In the genomic region with DNA sequence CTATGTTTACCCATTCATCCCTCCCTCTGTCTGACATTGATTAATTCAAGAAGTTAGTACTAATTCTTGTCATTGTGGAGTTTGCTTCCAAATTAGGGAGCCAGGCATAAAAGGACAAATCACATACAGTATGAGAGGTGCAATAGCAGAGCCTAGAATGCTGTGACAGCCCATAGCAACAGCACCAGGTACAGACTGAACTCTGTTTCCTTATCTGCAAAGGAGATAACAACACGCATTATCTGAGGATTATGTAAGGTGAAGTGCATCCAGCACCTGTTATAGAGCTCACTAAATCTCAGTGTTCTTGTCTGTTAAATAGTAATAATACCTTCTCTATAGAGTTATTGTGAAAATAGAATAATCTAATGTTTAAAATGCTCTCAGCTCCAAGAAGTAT, we compare ENCODE assay signal across 18 cellular contexts.
A peak's percentile ranks its signal among the peaks of the same experiment; 100 is the strongest.
DNase-seq lines count a peak whose midpoint lies in the region; FAIRE-seq and TF ChIP-seq lines count a peak whose summit lies in the region.
"Had no signal": no experiment of that assay in that cellular context is flagged by ENCODE, and none has a peak within 500 bp of the region (broad histone marks: within the 10 kb centered on the region; RNA-seq: fewer than 3 reads in every experiment).

No MANE protein-coding gene starts in this region.

- H3K36me3 ChIP-seq in H1 (ENCODE audit: control insufficient read depth in 2 of 4, insufficient read depth in 4 of 4, low read length in 3 of 4) (no peaks in the 10 kb centered on the region), small intestine (ENCODE audit: control insufficient read depth in 2 of 2, insufficient read depth in 2 of 2, low read length in 2 of 2) (peaks cover 0 to 3% of the 10 kb centered on the region in 2 donors)

- H2AK5ac ChIP-seq in H1 (ENCODE audit: low read depth, low read length): no peak overlapping the region

- H3K27me3 ChIP-seq in H1 (replicated peaks in 1 of 4; ENCODE audit: control insufficient read depth in 3 of 4, extremely low read depth in 1 of 4, insufficient read depth in 3 of 4, low read length in 3 of 4): no peaks in the 10 kb centered on the region
- H3K27me3 ChIP-seq in small intestine (ENCODE audit: control insufficient read depth in 2 of 2, insufficient read depth in 2 of 2, low read length in 2 of 2): no peaks in the 10 kb centered on the region

- H3K27ac Mint-ChIP-seq in nephron: peak overlapping the region in 2 of 3 experiments; percentile 31 to 66
- H3K27ac Mint-ChIP-seq: CD4-positive, alpha-beta memory T cell; H9 had no signal

- H4K91ac ChIP-seq in H1 (replicated peaks; ENCODE audit: insufficient read length, low read length): no peak overlapping the region

- no peak overlapping the region for H3K4ac ChIP-seq in H1 (replicated peaks; ENCODE audit: insufficient read length, low read depth, low read length)

- no peak overlapping the region for H3K23ac ChIP-seq in H1 (ENCODE audit: insufficient read length)

- no peaks in the 10 kb centered on the region for H3K4me1 Mint-ChIP-seq in nephron
- H3K4me1 Mint-ChIP-seq: CD4-positive, alpha-beta memory T cell had no signal

- peak overlapping the region; percentile 19 for H3K56ac ChIP-seq in H1 (replicated peaks; ENCODE audit: insufficient read length, low read depth, low read length)

- H3K36me3 Mint-ChIP-seq in nephron (ENCODE audit: low read depth): no peaks in the 10 kb centered on the region
- H3K36me3 Mint-ChIP-seq: CD4-positive, alpha-beta memory T cell had no signal

- H3K79me1 ChIP-seq in H1 (ENCODE audit: low read depth, low read length): no peaks in the 10 kb centered on the region

- H3K9me3 ChIP-seq in H1 (ENCODE audit: insufficient read depth in 2 of 2, low read depth in 1 of 2, low read length in 1 of 2) (no peaks in the 10 kb centered on the region), small intestine (ENCODE audit: control insufficient read depth, low read depth) (no peaks in the 10 kb centered on the region)

- no peak overlapping the region for H2BK12ac ChIP-seq in H1 (ENCODE audit: low read depth, low read length)

- CTCF ChIA-PET in H1 (lab: Charles Lee; ENCODE audit: partially characterized antibody): interaction anchor here (1.2 kb wide), 1 partner anchor 11 kb away, joined by 5 read pairs; no protein-coding TSS in a partner anchor

- H4K8ac ChIP-seq in H1 (ENCODE audit: extremely low read depth, insufficient read depth, low read length): no peak overlapping the region

- no peak overlapping the region for H3K9ac ChIP-seq in H1 (replicated peaks in 1 of 4; ENCODE audit: extremely low read depth in 1 of 4, low read depth in 3 of 4, low read length in 3 of 4)
- H3K9ac ChIP-seq: GM23248 had no signal

- H3K27ac ChIP-seq in VCaP (peak overlapping the region; percentile 96), H1 (ENCODE audit: low read depth, low read length) (no peak overlapping the region), small intestine (ENCODE audit: low read depth in 1 of 2, low read length in 1 of 2) (no peak overlapping the region)
- H3K27ac ChIP-seq: GM23248 had no signal

- no peak overlapping the region for H3K4me2 ChIP-seq in H1 (ENCODE audit: insufficient read depth in 1 of 2, low read depth in 2 of 2, low read length in 2 of 2)

- H4K20me1 ChIP-seq in H1 (replicated peaks in 1 of 2; ENCODE audit: control insufficient read depth in 1 of 2, insufficient read depth in 2 of 2, low read length in 2 of 2): no peaks in the 10 kb centered on the region

- TF ChIP-seq RAD21 in H1 (IDR thresholded peaks at IDR 0.05 in 1 of 2, conservative IDR thresholded peaks at IDR 0.05 in 1 of 2; ENCODE audit: low read depth in 2 of 2, low read length in 2 of 2): no peak

- H2BK5ac ChIP-seq in H1 (ENCODE audit: low read depth, low read length): no peak overlapping the region

- no peak overlapping the region for H2BK20ac ChIP-seq in H1 (ENCODE audit: low read length)

- H3K23me2 ChIP-seq in H1 (ENCODE audit: low read depth, low read length): peaks cover 7% of the 10 kb centered on the region; the same call in 1 of the 2 replicates

- no peak overlapping the region for H2AFZ ChIP-seq in H1 (ENCODE audit: low read length)
- H2AFZ ChIP-seq: GM23248 had no signal

- H3K27me3 Mint-ChIP-seq in nephron (ENCODE audit: low read depth): peaks cover 3% of the 10 kb centered on the region

- H2BK15ac ChIP-seq in H1 (ENCODE audit: low read length): no peak overlapping the region

- no peak for TF ChIP-seq CTCF in VCaP (conservative IDR thresholded peaks at IDR 0.05)
- no peak for TF ChIP-seq CTCF in H1 (IDR thresholded peaks at IDR 0.05; ENCODE audit: control extremely low read depth in 1 of 3, insufficient read depth in 1 of 3, low read depth in 1 of 3, low read length in 3 of 3)
- no peak for TF ChIP-seq CTCF in nephron (IDR thresholded peaks at IDR 0.05; ENCODE audit: unreplicated experiment in 3 of 3)

- H3K4me1 ChIP-seq in H1 (replicated peaks in 1 of 4; ENCODE audit: control insufficient read depth in 3 of 4, insufficient read depth in 4 of 4, low read length in 3 of 4) (no peaks in the 10 kb centered on the region), small intestine (ENCODE audit: control insufficient read depth in 2 of 2, insufficient read depth in 1 of 2, low read depth in 1 of 2, low read length in 1 of 2) (peaks cover 5 to 14% of the 10 kb centered on the region in 2 donors)

- WGBS in H1 (ENCODE audit: extremely low coverage in 1 of 2, insufficient coverage in 1 of 2, insufficient read length in 1 of 2, insufficient replicate concordance in 2 of 2, low coverage in 1 of 2, low lambda C conversion rate in 2 of 2, missing lambda C conversion rate in 1 of 2), 2 experiments: 92% methylated on average over 1 of the region's 1 CpG; no CpG with 5 or more reads in 1 of the 2 experiments
- 10 to 63% (median 33%) methylated on average over 1 of the region's 1 CpG for WGBS in small intestine, 3 donors

- POLR2A ChIA-PET in H1 (lab: Charles Lee; ENCODE audit: partially characterized antibody): interaction anchor here (0.6 kb wide), 1 partner anchor 355 kb away, joined by 3 read pairs; no protein-coding TSS in a partner anchor

- FAIRE-seq in H1 (lab: Jason Lieb, UNC): no peak
- no peak for FAIRE-seq in small intestine (lab: Jason Lieb, UNC)
- FAIRE-seq: G401.6, GM12878, GM19239 had no signal

- no peaks in the 10 kb centered on the region for H3K79me2 ChIP-seq in H1 (ENCODE audit: control insufficient read depth in 1 of 2, insufficient read depth in 2 of 2, low read length in 2 of 2)

- no peak overlapping the region for H3K18ac ChIP-seq in H1 (ENCODE audit: extremely low read depth, low read length)

- TF ChIP-seq EP300 in H1 (IDR thresholded peaks at IDR 0.05; ENCODE audit: borderline replicate concordance in 1 of 2, low read depth in 2 of 2, low read length in 2 of 2): no peak

- DNase-seq in H1 (ENCODE audit: low read depth in 1 of 2, low spot score in 2 of 2) (no peak), small intestine (peak; percentile 77), NCI-H446 treated with DMSO at 0.1 percent for 48 hours (lab: John Stamatoyannopoulos, UW) (no peak), HPDE6-E6E7 (ENCODE audit: extremely low spot score) (no peak), GF-D8 (lab: John Stamatoyannopoulos, UW) (no peak)
- no peak for DNase-seq in activated CD4-positive, alpha-beta T cell treated with anti-CD3 and anti-CD28 coated beads for 48 hours
- DNase-seq: C1 segment of cervical spinal cord; Calu3; CD4-positive, alpha-beta memory T cell; COR-L47; DND-41; GM23248; H9 had no signal

- H3K14ac ChIP-seq in H1 (ENCODE audit: insufficient read length): no peak overlapping the region

- no peak overlapping the region for H2BK120ac ChIP-seq in H1 (replicated peaks; ENCODE audit: low read depth, low read length)

- H3K4me3 Mint-ChIP-seq in nephron: no peak overlapping the region
- H3K4me3 Mint-ChIP-seq: CD4-positive, alpha-beta memory T cell; H9 had no signal

- TF ChIP-seq POLR2A in H1 (IDR thresholded peaks at IDR 0.05; ENCODE audit: control extremely low read depth in 1 of 2, low read depth in 2 of 2, low read length in 2 of 2): no peak

- H3K4me3 ChIP-seq in H1 (ENCODE audit: extremely low read depth in 1 of 4, insufficient read depth in 2 of 4, low read depth in 3 of 4, low read length in 4 of 4): no peak overlapping the region
- no peak overlapping the region for H3K4me3 ChIP-seq in small intestine (ENCODE audit: low read depth in 1 of 2, low read length in 2 of 2)
- H3K4me3 ChIP-seq: GM12878, GM23248 had no signal

- peaks cover 3% of the 10 kb centered on the region for H3K9me3 Mint-ChIP-seq in nephron
- H3K9me3 Mint-ChIP-seq: H9 had no signal

- no peak overlapping the region for H4K5ac ChIP-seq in H1 (ENCODE audit: insufficient read length, low read depth, low read length)

TF ChIP-seq in H1, 55 proteins besides CTCF, POLR2A, EP300 and RAD21:
- no peak for TF ChIP-seq GTF2F1 (IDR thresholded peaks at IDR 0.05; ENCODE audit: borderline replicate concordance, low read depth, low read length)
- no peak for TF ChIP-seq SIX5 (IDR thresholded peaks at IDR 0.05; ENCODE audit: low read depth, low read length)
- TF ChIP-seq TBP (IDR thresholded peaks at IDR 0.05; ENCODE audit: low read depth, low read length): no peak
- TF ChIP-seq NANOG (IDR thresholded peaks at IDR 0.05; ENCODE audit: insufficient read depth, low read depth, low read length, poor library complexity, severe bottlenecking): no peak
- no peak for TF ChIP-seq POLR2AphosphoS5 (IDR thresholded peaks at IDR 0.05; ENCODE audit: low read depth, low read length)
- TF ChIP-seq RBBP5 (IDR thresholded peaks at IDR 0.05; ENCODE audit: borderline replicate concordance, low read depth, low read length): no peak
- TF ChIP-seq CHD2 (IDR thresholded peaks at IDR 0.05; ENCODE audit: low read length): no peak
- no peak for TF ChIP-seq RFX5 (IDR thresholded peaks at IDR 0.05; ENCODE audit: borderline replicate concordance, low read depth, low read length)
- TF ChIP-seq SIN3A (conservative IDR thresholded peaks at IDR 0.05 in 1 of 2, IDR thresholded peaks at IDR 0.05 in 1 of 2; ENCODE audit: low read depth in 1 of 2, low read length in 2 of 2): no peak
- no peak for TF ChIP-seq ZNF274 (IDR thresholded peaks at IDR 0.05; ENCODE audit: borderline replicate concordance, extremely low read depth, low read length)
- no peak for TF ChIP-seq FOSL1 (IDR thresholded peaks at IDR 0.05; ENCODE audit: insufficient read depth, low read depth, low read length)
- TF ChIP-seq KDM4A (IDR thresholded peaks at IDR 0.05; ENCODE audit: low read depth, low read length, severe bottlenecking): no peak
- TF ChIP-seq CHD1 (IDR thresholded peaks at IDR 0.05; ENCODE audit: low read depth, low read length): no peak
- no peak for TF ChIP-seq BRCA1 (IDR thresholded peaks at IDR 0.05; ENCODE audit: low read depth, low read length)
- TF ChIP-seq CTBP2 (IDR thresholded peaks at IDR 0.05; ENCODE audit: borderline replicate concordance, insufficient read depth, insufficient read length, low read length): no peak
- TF ChIP-seq YY1 (IDR thresholded peaks at IDR 0.05; ENCODE audit: low read depth, low read length): no peak
- no peak for TF ChIP-seq EZH2 (IDR thresholded peaks at IDR 0.05; ENCODE audit: low read depth, low read length, severe bottlenecking)
- no peak for TF ChIP-seq BACH1 (IDR thresholded peaks at IDR 0.05; ENCODE audit: low read length)
